ENCODE assay signal across 8 cellular contexts in the genomic region with DNA sequence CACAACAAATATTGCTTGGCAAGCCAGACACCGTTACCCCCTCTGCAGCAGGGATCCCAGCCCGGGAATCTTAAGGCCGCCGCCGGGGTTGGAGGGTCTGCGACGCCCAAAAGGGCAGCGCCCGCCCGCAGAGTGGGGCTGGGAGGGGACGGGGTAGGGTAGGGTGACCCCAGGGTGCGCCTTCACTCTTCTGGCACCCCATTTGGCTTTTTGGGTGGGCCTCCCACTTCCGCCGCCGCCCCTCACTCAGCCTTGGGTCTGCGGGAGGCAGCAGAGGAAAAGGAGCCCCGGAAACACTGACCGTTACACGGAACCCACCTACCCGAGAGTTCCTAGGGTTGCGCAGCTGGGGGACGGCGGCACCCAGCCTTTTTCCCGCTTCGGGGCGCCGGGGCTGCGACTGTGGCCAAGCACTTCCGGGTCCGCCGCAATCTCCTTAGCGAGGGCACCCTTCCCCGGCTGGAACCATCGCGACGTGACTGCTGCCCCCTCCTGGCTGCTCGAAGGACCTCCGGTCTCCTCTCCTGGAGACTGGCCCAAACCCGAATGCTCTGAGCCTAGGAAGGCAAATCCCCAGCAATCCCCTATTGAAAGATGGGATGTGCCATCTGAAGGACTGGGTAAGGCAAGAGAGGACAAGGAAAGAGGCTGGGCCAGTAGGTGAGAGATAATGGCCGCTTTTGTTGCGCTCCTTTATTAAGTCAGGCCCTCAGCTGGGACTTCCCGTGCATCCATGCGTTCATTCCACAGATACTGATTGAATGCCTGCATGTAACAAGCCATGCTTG. TPM values are rescaled to one million over a fixed set of nuclear protein-coding genes. Genes with fewer than 3 reads are reported as not detected.
A peak's percentile ranks its signal among the peaks of the same experiment; 100 is the strongest.
DNase-seq lines count a peak whose midpoint lies in the region; ATAC-seq and TF ChIP-seq lines count a peak whose summit lies in the region.

Gene PIGC, minus strand, starts transcription at position 404 of the 788 bp plus-strand sequence. CDS start 1,447 bp downstream, outside the sequence.

- H3K27me3 ChIP-seq in dorsolateral prefrontal cortex (no peaks in the 10 kb centered on the region), right lobe of liver (no peaks in the 10 kb centered on the region)

- H3K27ac ChIP-seq in dorsolateral prefrontal cortex = peak within 1 kb of the TSS in 52 of 59 donors; percentile 18 to 91 (median 67)
- peak within 1 kb of the TSS; percentile 69 to 82 (median 81) for H3K27ac ChIP-seq in right lobe of liver

- ATAC-seq in GM19372 (IDR thresholded peaks at IDR 0.05; ENCODE audit: low read depth, unreplicated experiment) (peak; percentile 100), HG03558 (IDR thresholded peaks at IDR 0.05; ENCODE audit: extremely low read depth, unreplicated experiment) (peak; percentile 88), right lobe of liver (peak; percentile 100)

- 7% methylated on average over 27 of the region's 43 CpGs for WGBS in right lobe of liver (ENCODE audit: insufficient coverage, low coverage, low lambda C conversion rate, missing lambda C conversion rate)

- H3K9me3 ChIP-seq in right lobe of liver = no peaks in the 10 kb centered on the region

- DNase-seq in CD1c-positive myeloid dendritic cell (ENCODE audit: extremely low spot score) = peak; percentile 92
- DNase-seq in NCI-H748 treated with DMSO at 0.1 percent for 48 hours (lab: John Stamatoyannopoulos, UW) = peak; percentile 56
- DNase-seq in activated CD4-positive, alpha-beta T cell treated with anti-CD3 and anti-CD28 coated beads, Interleukin-2, amount 50 U/mL, for 24 hours (ENCODE audit: low read depth in 1 of 2, low spot score in 1 of 2) = peak; percentile 81 to 89
- DNase-seq in dorsolateral prefrontal cortex = peak; percentile 84 to 93 (median 90)
- DNase-seq in right lobe of liver = peak; percentile 92 to 93 (median 93)
- DNase-seq in stimulated activated CD4-positive, alpha-beta T cell treated with anti-CD3 and anti-CD28 coated beads, Interleukin-4, amount 100 ng/mL, for 4 hours = peak; percentile 87 to 91

- H3K36me3 ChIP-seq in right lobe of liver = no peaks in the 10 kb centered on the region

- H3K4me1 ChIP-seq in right lobe of liver = peaks cover 0 to 10% (median 0%) of the 10 kb centered on the region in 4 donors

- H3K4me3 ChIP-seq in dorsolateral prefrontal cortex (peak within 1 kb of the TSS; percentile 67 to 99 (median 92)), right lobe of liver (peak within 1 kb of the TSS; percentile 85 to 98 (median 86))

- peak; percentile 74 to 96 (median 90) for TF ChIP-seq CTCF in dorsolateral prefrontal cortex (IDR thresholded peaks at IDR 0.05 in 54 of 56, conservative IDR thresholded peaks at IDR 0.05 in 2 of 56; ENCODE audit: low read depth in 1 of 56, partially characterized antibody in 56 of 56)
- TF ChIP-seq CTCF in right lobe of liver (IDR thresholded peaks at IDR 0.05) = peak; percentile 75 to 90 (median 86)

- TF ChIP-seq POLR2A in right lobe of liver (IDR thresholded peaks at IDR 0.05) = peak; percentile 54

- intact Hi-C loops in dorsolateral prefrontal cortex (cut with DNase I) (loop anchor here (5.0 kb wide), 3 partner anchors 88 to 642 kb away; partner anchors contain the start of gene SUCO (in 2 of the 2)), right lobe of liver (cut with DNase I) (loop anchor here in 1 of 2 donors (10.0 kb wide), 1 partner anchor 281 kb away; no protein-coding TSS in a partner anchor)

RNA-seq across cellular contexts. Expression of gene PIGC, which starts in this region (rescaled TPM):
- total RNA-seq in dorsolateral prefrontal cortex (10 to 100 TPM; 10.6 to 22.8 (median 16.0) TPM), right lobe of liver (10 to 100 TPM in 2 of 6 experiments, 1 to 10 TPM in 4; 6.7 to 12.0 (median 8.7) TPM)

Comparison
In these comparisons a context has a peak if more than half of its experiments do, and no peak if none do; other contexts are left out.
1. Peak in every context shown above with its lines: DNase-seq, ATAC-seq, H3K4me3 ChIP-seq and H3K27ac ChIP-seq.